30 cellular contexts compared by ENCODE assay signal in genomic region chr7:146865696-146866095, GRCh38.
"Had no signal": no experiment of that assay in that cellular context is flagged by ENCODE, and none has a peak within 500 bp of the region (broad histone marks: within the 10 kb centered on the region; RNA-seq: fewer than 3 reads in every experiment).

No MANE protein-coding gene starts in this region.

- FAIRE-seq: astrocyte, TTC549 had no signal

- DNase-seq: activated B cell treated with CpG ODN at 0.5 μM for 24 hours; activated CD4-positive, alpha-beta memory T cell treated with anti-CD3 and anti-CD28 coated beads for 36 hours; activated CD4-positive, alpha-beta T cell treated with anti-CD3 and anti-CD28 coated beads for 4 hours; activated CD4-positive, alpha-beta T cell treated with anti-CD3 and anti-CD28 coated beads, Interleukin-2, amount 10 ng/mL, durations not matched to agents 24 days and 14 days; activated CD4-positive, alpha-beta T cell treated with anti-CD3 and anti-CD28 coated beads, Interleukin-2, amount 50 U/mL, for 1 hour; activated CD4-positive, alpha-beta T cell treated with anti-CD3 and anti-CD28 coated beads, Interleukin-2, amount 50 U/mL, for 4 hours; activated CD4-positive, CD25-positive, alpha-beta regulatory T cell treated with anti-CD3 and anti-CD28 coated beads, Interleukin-2, amount 50 U/mL, for 72 hours; activated CD8-positive, alpha-beta memory T cell treated with anti-CD3 and anti-CD28 coated beads, Interleukin-2, amount 50 U/mL, for 4 hours; activated CD8-positive, alpha-beta T cell treated with anti-CD3 and anti-CD28 coated beads for 36 hours; activated effector memory CD4-positive, alpha-beta T cell treated with anti-CD3 and anti-CD28 coated beads, Interleukin-2, amount 50 U/mL, for 16 hours; activated gamma-delta T cell treated with Interleukin-2 at 50 U/mL for 16 hours; activated naive CD4-positive, alpha-beta T cell; activated naive CD4-positive, alpha-beta T cell treated with anti-CD3 and anti-CD28 coated beads for 36 hours; activated naive CD4-positive, alpha-beta T cell treated with anti-CD3 and anti-CD28 coated beads, Interleukin-2, amount 50 U/mL, for 16 hours; activated naive CD8-positive, alpha-beta T cell treated with anti-CD3 and anti-CD28 coated beads for 36 hours; activated T-cell treated with anti-CD3 and anti-CD28 coated beads for 4 hours; activated T-cell treated with anti-CD3 and anti-CD28 coated beads, Interleukin-2, amount 50 U/mL, for 1 hour; activated T-cell treated with anti-CD3 and anti-CD28 coated beads, Interleukin-2, amount 50 U/mL, for 4 hours; activated T-cell treated with anti-CD3 and anti-CD28 coated beads, Interleukin-2, amount 50 U/mL, for 72 hours; adrenal gland; amniotic stem cell; aorta; body of pancreas; brain microvascular endothelial cell; central memory CD4-positive, alpha-beta T cell; T-helper 1 cell; T-helper 2 cell; T-helper 9 cell had no signal
